8 cellular contexts compared by ENCODE assay signal in the genomic region with DNA sequence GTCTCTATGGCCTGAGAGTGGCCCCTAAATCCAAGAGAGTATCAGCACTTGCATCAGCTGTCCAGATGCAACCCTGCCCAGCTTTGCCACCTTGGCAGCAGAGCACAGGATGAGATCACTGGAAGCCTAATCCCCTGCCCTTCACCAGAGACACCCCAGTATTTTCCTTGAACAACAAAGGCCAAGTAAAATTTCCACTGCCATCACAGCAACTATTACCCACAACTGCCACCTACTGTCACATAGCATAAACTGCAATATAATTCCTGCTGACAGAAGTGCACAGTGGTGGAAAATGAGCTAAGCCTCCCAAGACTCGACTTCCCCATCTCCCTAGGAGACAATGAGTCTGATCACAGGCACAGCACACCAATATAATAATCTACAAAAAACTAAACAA.
DNase-seq lines count a peak whose midpoint lies in the region; ATAC-seq and TF ChIP-seq lines count a peak whose summit lies in the region.

No MANE protein-coding gene starts in this region.

- no peaks in the 10 kb centered on the region for H3K4me1 Mint-ChIP-seq in mesothelial cell of epicardium
- no peaks in the 10 kb centered on the region for H3K4me1 Mint-ChIP-seq in activated T-cell treated with anti-CD3 and anti-CD28 coated beads, Interleukin-2, amount 50 U/mL, for 24 hours (ENCODE audit: low read depth)

- H3K4me3 Mint-ChIP-seq in mesothelial cell of epicardium: no peak overlapping the region
- no peak overlapping the region for H3K4me3 Mint-ChIP-seq in activated T-cell treated with anti-CD3 and anti-CD28 coated beads, Interleukin-2, amount 50 U/mL, for 24 hours

- no peaks in the 10 kb centered on the region for H3K27me3 ChIP-seq in upper lobe of left lung

- H3K36me3 Mint-ChIP-seq in mesothelial cell of epicardium: peaks cover 4% of the 10 kb centered on the region
- H3K36me3 Mint-ChIP-seq in activated T-cell treated with anti-CD3 and anti-CD28 coated beads, Interleukin-2, amount 50 U/mL, for 24 hours (ENCODE audit: low read depth): no peaks in the 10 kb centered on the region

- no peaks in the 10 kb centered on the region for H3K27me3 Mint-ChIP-seq in mesothelial cell of epicardium (ENCODE audit: low read depth)
- no peaks in the 10 kb centered on the region for H3K27me3 Mint-ChIP-seq in activated T-cell treated with anti-CD3 and anti-CD28 coated beads, Interleukin-2, amount 50 U/mL, for 24 hours

- H3K4me3 ChIP-seq in upper lobe of left lung: no peak overlapping the region

- H3K27ac ChIP-seq in upper lobe of left lung: no peak overlapping the region

- no peak for TF ChIP-seq EP300 in upper lobe of left lung (IDR thresholded peaks at IDR 0.05)

- peak; percentile 5 for TF ChIP-seq CTCF in mesothelial cell of epicardium (IDR thresholded peaks at IDR 0.05; ENCODE audit: unreplicated experiment)
- peak in 1 of 6 experiments; percentile 11 for TF ChIP-seq CTCF in upper lobe of left lung (IDR thresholded peaks at IDR 0.05)

- ATAC-seq in GM18858 (IDR thresholded peaks at IDR 0.05; ENCODE audit: unreplicated experiment) (peak; percentile 75), HG02852 (IDR thresholded peaks at IDR 0.05; ENCODE audit: unreplicated experiment) (peak; percentile 85), GM18873 (IDR thresholded peaks at IDR 0.05; ENCODE audit: low FRiP score, unreplicated experiment) (no peak), upper lobe of left lung (ENCODE audit: low FRiP score in 2 of 2) (no peak)

- TF ChIP-seq POLR2A in upper lobe of left lung (IDR thresholded peaks at IDR 0.05): no peak

- peaks cover 71% of the 10 kb centered on the region for H3K9me3 Mint-ChIP-seq in mesothelial cell of epicardium
- peaks cover 28% of the 10 kb centered on the region for H3K9me3 Mint-ChIP-seq in activated T-cell treated with anti-CD3 and anti-CD28 coated beads, Interleukin-2, amount 50 U/mL, for 24 hours

- peaks cover 0 to 5% (median 1%) of the 10 kb centered on the region in 4 donors for H3K9me3 ChIP-seq in upper lobe of left lung

- 53 to 64% methylated on average over 1 of the region's 1 CpG for WGBS in upper lobe of left lung, 2 donors

- no peak overlapping the region for H3K27ac Mint-ChIP-seq in mesothelial cell of epicardium
- H3K27ac Mint-ChIP-seq in activated T-cell treated with anti-CD3 and anti-CD28 coated beads, Interleukin-2, amount 50 U/mL, for 24 hours: no peak overlapping the region

- no peaks in the 10 kb centered on the region for H3K4me1 ChIP-seq in upper lobe of left lung

- no peaks in the 10 kb centered on the region for H3K36me3 ChIP-seq in upper lobe of left lung

- DNase-seq in RKO (ENCODE audit: low spot score) (peak; percentile 2), mesothelial cell of epicardium (ENCODE audit: low spot score in 2 of 2, unreplicated experiment in 2 of 2) (no peak), cortex of kidney (lab: John Stamatoyannopoulos, UW) (no peak), upper lobe of left lung (no peak)
- DNase-seq in activated T-cell treated with anti-CD3 and anti-CD28 coated beads, Interleukin-2, amount 50 U/mL, for 24 hours: no peak

Comparison
In these comparisons a context has a peak if more than half of its experiments do, and no peak if none do; other contexts are left out.
1. ATAC-seq: peak in GM18858 (single experiment) and HG02852 (single experiment); none in GM18873 (single experiment) and upper lobe of left lung (0 of 2).